16 cellular contexts compared by ENCODE assay signal in the genomic region with DNA sequence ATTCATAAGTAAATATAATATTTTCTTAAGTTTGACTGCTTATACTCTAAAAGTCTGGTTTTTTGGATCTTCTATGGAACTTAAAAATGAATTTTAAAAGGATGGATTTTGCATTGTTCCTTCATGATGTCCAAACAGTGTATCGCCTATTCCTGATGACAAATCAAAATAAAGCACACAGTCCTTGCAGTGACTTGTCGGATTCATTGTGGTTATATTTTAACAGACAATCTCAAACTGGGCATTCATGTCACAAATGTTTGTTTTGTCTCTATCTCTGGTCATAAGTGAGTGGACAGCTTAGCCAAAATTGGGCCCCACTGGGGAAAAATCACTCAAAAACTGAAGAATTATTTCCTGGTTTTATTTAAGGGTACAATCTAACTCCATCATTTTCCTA.
DNase-seq lines count a peak whose midpoint lies in the region; ATAC-seq, FAIRE-seq and TF ChIP-seq lines count a peak whose summit lies in the region.
"Had no signal": no experiment of that assay in that cellular context is flagged by ENCODE, and none has a peak within 500 bp of the region (broad histone marks: within the 10 kb centered on the region; RNA-seq: fewer than 3 reads in every experiment).

No MANE protein-coding gene starts in this region.

- H3K4me1 Mint-ChIP-seq in activated T-cell treated with anti-CD3 and anti-CD28 coated beads, Interleukin-2, amount 50 U/mL, for 72 hours (ENCODE audit: low read depth), result no peaks in the 10 kb centered on the region
- no peaks in the 10 kb centered on the region for H3K4me1 Mint-ChIP-seq in T-cell
- H3K4me1 Mint-ChIP-seq: B cell; CD4-positive, alpha-beta memory T cell; H9 had no signal

- no peak for TF ChIP-seq CTCF in liver (IDR thresholded peaks at IDR 0.05; ENCODE audit: low read depth, low read length, missing input control)

- peak overlapping the region in 1 of 2 donors; percentile 1 for H3K27ac ChIP-seq in liver (ENCODE audit: low read depth in 1 of 2, low read length in 2 of 2)
- H3K27ac ChIP-seq: C4-2B, KMS-11 had no signal

- peaks cover 3 to 19% (median 14%) of the 10 kb centered on the region in 4 donors for H3K4me1 ChIP-seq in liver (ENCODE audit: control insufficient read depth in 4 of 4, insufficient read depth in 4 of 4, low read length in 3 of 4)

- peak overlapping the region; percentile 76 for H3K27ac Mint-ChIP-seq in activated T-cell treated with anti-CD3 and anti-CD28 coated beads, Interleukin-2, amount 50 U/mL, for 72 hours
- H3K27ac Mint-ChIP-seq in T-cell, result no peak overlapping the region
- H3K27ac Mint-ChIP-seq: B cell had no signal

- TF ChIP-seq RAD21 in liver (IDR thresholded peaks at IDR 0.05), result peak in 1 of 2 donors; percentile 6

- no peaks in the 10 kb centered on the region for H3K9me3 Mint-ChIP-seq in activated T-cell treated with anti-CD3 and anti-CD28 coated beads, Interleukin-2, amount 50 U/mL, for 72 hours
- H3K9me3 Mint-ChIP-seq in T-cell, result no peaks in the 10 kb centered on the region
- H3K9me3 Mint-ChIP-seq: H9 had no signal

- H3K4me3 Mint-ChIP-seq in activated T-cell treated with anti-CD3 and anti-CD28 coated beads, Interleukin-2, amount 50 U/mL, for 72 hours, result no peak overlapping the region
- no peak overlapping the region for H3K4me3 Mint-ChIP-seq in T-cell
- H3K4me3 Mint-ChIP-seq: B cell; CD4-positive, alpha-beta memory T cell; H9 had no signal

- DNase-seq in activated T-cell treated with anti-CD3 and anti-CD28 coated beads, Interleukin-2, amount 50 U/mL, for 72 hours, result no peak
- DNase-seq in activated T-cell treated with anti-CD3 and anti-CD28 coated beads for 4 hours (no peak), RCC 7860 (ENCODE audit: low spot score) (no peak), NCI-H2107 (lab: John Stamatoyannopoulos, UW) (no peak), T-cell (no peak), HTR-8/SVneo (ENCODE audit: insufficient read length, low spot score) (no peak)
- DNase-seq: 8988T; CD4-positive, alpha-beta memory T cell; DMS153; GOT3; H9 had no signal

- H3K9me3 ChIP-seq in liver (ENCODE audit: control insufficient read depth in 4 of 4, low read length in 3 of 4), result no peaks in the 10 kb centered on the region

- ATAC-seq in activated T-cell treated with anti-CD3 and anti-CD28 coated beads, Interleukin-2, amount 50 U/mL, for 72 hours (replicated peaks in 1 of 2), result no peak
- no peak for ATAC-seq in T-cell (replicated peaks in 1 of 4)

- FAIRE-seq in RCC 7860 (lab: Jason Lieb, UNC) (peak; percentile 42), HTR-8/SVneo (lab: Jason Lieb, UNC) (no peak)
- FAIRE-seq: D721Med had no signal

- peaks cover 0 to 4% (median 0%) of the 10 kb centered on the region in 4 donors for H3K36me3 ChIP-seq in liver (ENCODE audit: control insufficient read depth in 4 of 4, insufficient read depth in 3 of 4, low read depth in 1 of 4, low read length in 3 of 4)

- WGBS in liver, result 35% methylated on average over 2 of the region's 2 CpGs

- POLR2A ChIA-PET in T-cell (lab: Charles Lee), result no interaction called here

- H3K27me3 Mint-ChIP-seq in activated T-cell treated with anti-CD3 and anti-CD28 coated beads, Interleukin-2, amount 50 U/mL, for 72 hours (ENCODE audit: low read depth), result no peaks in the 10 kb centered on the region
- no peaks in the 10 kb centered on the region for H3K27me3 Mint-ChIP-seq in T-cell
- H3K27me3 Mint-ChIP-seq: B cell; CD4-positive, alpha-beta memory T cell had no signal

- no peak overlapping the region for H3K9ac ChIP-seq in liver (ENCODE audit: low read depth in 1 of 2, low read length in 2 of 2)
- H3K9ac ChIP-seq: KMS-11 had no signal

- CTCF ChIA-PET in T-cell (lab: Charles Lee), result no interaction called here

- H3K4me3 ChIP-seq in liver (ENCODE audit: low read depth in 1 of 3, low read length in 3 of 3), result no peak overlapping the region

- H3K27me3 ChIP-seq in liver (ENCODE audit: control insufficient read depth in 4 of 4, insufficient read depth in 4 of 4, low read length in 3 of 4), result no peaks in the 10 kb centered on the region

- peaks cover 0 to 8% of the 10 kb centered on the region in 2 donors for H3K36me3 Mint-ChIP-seq in activated T-cell treated with anti-CD3 and anti-CD28 coated beads, Interleukin-2, amount 50 U/mL, for 72 hours (ENCODE audit: insufficient read depth in 2 of 2)
- peaks cover 16% of the 10 kb centered on the region for H3K36me3 Mint-ChIP-seq in T-cell

TF ChIP-seq in liver, 16 proteins besides CTCF, POLR2A, EP300 and RAD21:
- no peak for TF ChIP-seq HNF4G (IDR thresholded peaks at IDR 0.05)
- TF ChIP-seq, protein P1, sequence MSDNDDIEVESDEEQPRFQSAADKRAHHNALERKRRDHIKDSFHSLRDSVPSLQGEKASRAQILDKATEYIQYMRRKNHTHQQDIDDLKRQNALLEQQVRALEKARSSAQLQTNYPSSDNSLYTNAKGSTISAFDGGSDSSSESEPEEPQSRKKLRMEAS (IDR thresholded peaks at IDR 0.05), result no peak
- TF ChIP-seq SP1 (IDR thresholded peaks at IDR 0.05), result peak; percentile 47
- TF ChIP-seq FOXA2 (IDR thresholded peaks at IDR 0.05), result peak; percentile 12
- TF ChIP-seq, protein P2, sequence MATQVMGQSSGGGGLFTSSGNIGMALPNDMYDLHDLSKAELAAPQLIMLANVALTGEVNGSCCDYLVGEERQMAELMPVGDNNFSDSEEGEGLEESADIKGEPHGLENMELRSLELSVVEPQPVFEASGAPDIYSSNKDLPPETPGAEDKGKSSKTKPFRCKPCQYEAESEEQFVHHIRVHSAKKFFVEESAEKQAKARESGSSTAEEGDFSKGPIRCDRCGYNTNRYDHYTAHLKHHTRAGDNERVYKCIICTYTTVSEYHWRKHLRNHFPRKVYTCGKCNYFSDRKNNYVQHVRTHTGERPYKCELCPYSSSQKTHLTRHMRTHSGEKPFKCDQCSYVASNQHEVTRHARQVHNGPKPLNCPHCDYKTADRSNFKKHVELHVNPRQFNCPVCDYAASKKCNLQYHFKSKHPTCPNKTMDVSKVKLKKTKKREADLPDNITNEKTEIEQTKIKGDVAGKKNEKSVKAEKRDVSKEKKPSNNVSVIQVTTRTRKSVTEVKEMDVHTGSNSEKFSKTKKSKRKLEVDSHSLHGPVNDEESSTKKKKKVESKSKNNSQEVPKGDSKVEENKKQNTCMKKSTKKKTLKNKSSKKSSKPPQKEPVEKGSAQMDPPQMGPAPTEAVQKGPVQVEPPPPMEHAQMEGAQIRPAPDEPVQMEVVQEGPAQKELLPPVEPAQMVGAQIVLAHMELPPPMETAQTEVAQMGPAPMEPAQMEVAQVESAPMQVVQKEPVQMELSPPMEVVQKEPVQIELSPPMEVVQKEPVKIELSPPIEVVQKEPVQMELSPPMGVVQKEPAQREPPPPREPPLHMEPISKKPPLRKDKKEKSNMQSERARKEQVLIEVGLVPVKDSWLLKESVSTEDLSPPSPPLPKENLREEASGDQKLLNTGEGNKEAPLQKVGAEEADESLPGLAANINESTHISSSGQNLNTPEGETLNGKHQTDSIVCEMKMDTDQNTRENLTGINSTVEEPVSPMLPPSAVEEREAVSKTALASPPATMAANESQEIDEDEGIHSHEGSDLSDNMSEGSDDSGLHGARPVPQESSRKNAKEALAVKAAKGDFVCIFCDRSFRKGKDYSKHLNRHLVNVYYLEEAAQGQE (IDR thresholded peaks at IDR 0.05), result peak; percentile 12
- peak; percentile 19 for TF ChIP-seq YY1 (IDR thresholded peaks at IDR 0.05)
